8 cellular contexts compared by ENCODE assay signal in genomic region chr10:5889624-5890518, GRCh38. TPM values are rescaled to one million over a fixed set of nuclear protein-coding genes. Genes with fewer than 3 reads are reported as not detected.
A peak's percentile ranks its signal among the peaks of the same experiment; 100 is the strongest.
DNase-seq lines count a peak whose midpoint lies in the region; ATAC-seq and TF ChIP-seq lines count a peak whose summit lies in the region.

Gene ANKRD16, minus strand, starts transcription at chr10:5889893. Its CDS starts 539 bp downstream, at chr10:5889354.
Gene FBH1, plus strand, starts transcription at chr10:5890243. Its CDS starts 103 bp downstream, at chr10:5890346.

- peak within 1 kb of the TSS; percentile 64; the same call in 1 of the 2 replicates for H2AFZ ChIP-seq in PC-3 (ENCODE audit: low read length)

- H3K9ac ChIP-seq in PC-3 (ENCODE audit: low read length) (peak within 1 kb of the TSS; percentile 89), muscle layer of colon (ENCODE audit: low read length) (peak within 1 kb of the TSS; percentile 86)

- POLR2A ChIA-PET in PC-3 (lab: Charles Lee; ENCODE audit: unreplicated experiment) = interaction anchor here (0.5 to 0.9 kb wide), 12 partner anchors 63 to 309 kb away, joined by 3 to 22 read pairs (median 4); partner anchors contain the start of gene GDI2

- no peaks in the 10 kb centered on the region for H3F3A ChIP-seq in PC-3 (ENCODE audit: low read length, unreplicated experiment)

- H3K4me2 ChIP-seq in PC-3 (ENCODE audit: low read length) = peak within 1 kb of the TSS; percentile 92

- peaks cover 4% of the 10 kb centered on the region for H3K4me1 ChIP-seq in PC-3 (ENCODE audit: insufficient read depth, low read length)
- peaks cover 36% of the 10 kb centered on the region for H3K4me1 ChIP-seq in muscle layer of colon (ENCODE audit: insufficient read depth, low read length)

- peak within 1 kb of the TSS; percentile 94 for H3K4me3 Mint-ChIP-seq in activated T-cell treated with anti-CD3 and anti-CD28 coated beads, Interleukin-2, amount 50 U/mL, for 4 hours

- 0 out of 2 replicates have a peak, but pooled peaks cover 4% of the 10 kb centered on the region for H4K20me1 ChIP-seq in PC-3 (ENCODE audit: low read length)

- H3K27ac ChIP-seq in PC-3 (ENCODE audit: low read length) (no peak within 1 kb of the TSS), muscle layer of colon (ENCODE audit: low read depth, low read length) (peak within 1 kb of the TSS; percentile 93)

- H3K4me3 ChIP-seq in Jurkat, Clone E6-1 (ENCODE audit: low read length) = peak within 1 kb of the TSS; percentile 84
- H3K4me3 ChIP-seq in PC-3 (ENCODE audit: low read length) = peak within 1 kb of the TSS; percentile 77
- peak within 1 kb of the TSS; percentile 66 to 85 for H3K4me3 ChIP-seq in muscle layer of colon (ENCODE audit: low read depth in 1 of 2, low read length in 2 of 2)

- BruUV-seq in PC-3 (replicated peaks; lab: Mats Ljungman, UMichigan) = no TSS peak

- ATAC-seq in GM21717 (IDR thresholded peaks at IDR 0.05; ENCODE audit: unreplicated experiment) = peak; percentile 86
- peak; percentile 86 for ATAC-seq in PC-3
- peak; percentile 85 to 86 for ATAC-seq in activated T-cell treated with anti-CD3 and anti-CD28 coated beads, Interleukin-2, amount 50 U/mL, for 4 hours
- ATAC-seq in esophagus mucosa = peak; percentile 97

- H3K4me1 Mint-ChIP-seq in activated T-cell treated with anti-CD3 and anti-CD28 coated beads, Interleukin-2, amount 50 U/mL, for 4 hours (ENCODE audit: low read depth) = peaks cover 53% of the 10 kb centered on the region

- TF ChIP-seq CTCF in PC-3 (conservative IDR thresholded peaks at IDR 0.05; ENCODE audit: low read depth, low read length) = no peak

- peaks cover 41% of the 10 kb centered on the region for H3K79me2 ChIP-seq in PC-3 (ENCODE audit: low read length)

- no peaks in the 10 kb centered on the region for H3K36me3 ChIP-seq in PC-3 (ENCODE audit: low read depth, low read length)
- peaks cover 14% of the 10 kb centered on the region for H3K36me3 ChIP-seq in muscle layer of colon (ENCODE audit: insufficient read depth, low read length)

- H3K27me3 ChIP-seq in PC-3 (ENCODE audit: low read length) = no peaks in the 10 kb centered on the region
- H3K27me3 ChIP-seq in muscle layer of colon (ENCODE audit: control insufficient read depth in 1 of 2, insufficient read depth in 2 of 2, low read length in 2 of 2) = no peaks in the 10 kb centered on the region

- peaks cover 37% of the 10 kb centered on the region for H3K36me3 Mint-ChIP-seq in activated T-cell treated with anti-CD3 and anti-CD28 coated beads, Interleukin-2, amount 50 U/mL, for 4 hours (ENCODE audit: insufficient read depth)

- intact Hi-C loops in PC-3 (cut with micrococcal nuclease) = loop anchor here (5.0 to 10.0 kb wide), 2 partner anchors 78 to 205 kb away; partner anchors contain the start of genes GDI2 and TASOR2

- CTCF ChIA-PET in PC-3 (lab: Charles Lee) = interaction anchor here (0.6 to 0.7 kb wide), 3 partner anchors 9 to 124 kb away, joined by 3 to 8 read pairs (median 5); no protein-coding TSS in a partner anchor

- DNase-seq in DMS53 (lab: John Stamatoyannopoulos, UW) (peak; percentile 100), PC-3 (peak; percentile 93)
- DNase-seq in Jurkat, Clone E6-1 (ENCODE audit: low read depth, low spot score) = peak; percentile 96
- DNase-seq in activated T-cell treated with anti-CD3 and anti-CD28 coated beads, Interleukin-2, amount 50 U/mL, for 4 hours = peak; percentile 97
- DNase-seq in stimulated activated CD8-positive, alpha-beta memory T cell treated with anti-CD3 and anti-CD28 coated beads, Interleukin-7, amount 100 ng/mL, for 1 hour (ENCODE audit: low read depth in 2 of 2) = peak; percentile 94 to 97

- no peaks in the 10 kb centered on the region for H3K9me3 Mint-ChIP-seq in activated T-cell treated with anti-CD3 and anti-CD28 coated beads, Interleukin-2, amount 50 U/mL, for 4 hours

- H3K9me3 ChIP-seq in PC-3 (ENCODE audit: low read length) (no peaks in the 10 kb centered on the region), muscle layer of colon (ENCODE audit: low read length) (no peaks in the 10 kb centered on the region)

- H3K27me3 Mint-ChIP-seq in activated T-cell treated with anti-CD3 and anti-CD28 coated beads, Interleukin-2, amount 50 U/mL, for 4 hours (ENCODE audit: low read depth) = no peaks in the 10 kb centered on the region

- H3K9me2 ChIP-seq in PC-3 (replicated peaks; ENCODE audit: low read length) = no peaks in the 10 kb centered on the region

RNA-seq across cellular contexts. Expression of gene ANKRD16, which starts in this region (rescaled TPM):
- polyA plus RNA-seq in Jurkat, Clone E6-1 (2012; ENCODE audit: insufficient read depth, insufficient read length) = 12.7 TPM
- total RNA-seq in PC-3 (2014; rRNA removed) = 4.9 and 7.2 TPM in 2 replicates
- total RNA-seq in activated T-cell treated with anti-CD3 and anti-CD28 coated beads, Interleukin-2, amount 50 U/mL, for 4 hours = 10 to 100 TPM in 2 of 3 donors, 1 to 10 TPM in 1; 9.6 to 11.9 (median 10.3) TPM
- 5.2 TPM for total RNA-seq in esophagus mucosa

RNA-seq across cellular contexts. Expression of gene FBH1, which starts in this region (rescaled TPM):
- polyA plus RNA-seq in Jurkat, Clone E6-1 (2012; ENCODE audit: insufficient read depth, insufficient read length) = 51.8 TPM
- total RNA-seq in PC-3 (2014; rRNA removed) = 22.0 and 33.2 TPM in 2 replicates
- total RNA-seq in activated T-cell treated with anti-CD3 and anti-CD28 coated beads, Interleukin-2, amount 50 U/mL, for 4 hours = 10 to 100 TPM; 61.2 to 67.9 (median 62.7) TPM
- 35.3 TPM for total RNA-seq in esophagus mucosa
